ENCODE assay signal across 1 cellular context in genomic region chr13:24202215-24202614, GRCh38.
TF ChIP-seq lines count a peak whose summit lies in the region.

No MANE protein-coding gene starts in this region.

TF ChIP-seq in WTC11, 78 proteins besides CTCF, POLR2A, EP300 and RAD21 (continued from another document):
- TF ChIP-seq, protein P1, sequence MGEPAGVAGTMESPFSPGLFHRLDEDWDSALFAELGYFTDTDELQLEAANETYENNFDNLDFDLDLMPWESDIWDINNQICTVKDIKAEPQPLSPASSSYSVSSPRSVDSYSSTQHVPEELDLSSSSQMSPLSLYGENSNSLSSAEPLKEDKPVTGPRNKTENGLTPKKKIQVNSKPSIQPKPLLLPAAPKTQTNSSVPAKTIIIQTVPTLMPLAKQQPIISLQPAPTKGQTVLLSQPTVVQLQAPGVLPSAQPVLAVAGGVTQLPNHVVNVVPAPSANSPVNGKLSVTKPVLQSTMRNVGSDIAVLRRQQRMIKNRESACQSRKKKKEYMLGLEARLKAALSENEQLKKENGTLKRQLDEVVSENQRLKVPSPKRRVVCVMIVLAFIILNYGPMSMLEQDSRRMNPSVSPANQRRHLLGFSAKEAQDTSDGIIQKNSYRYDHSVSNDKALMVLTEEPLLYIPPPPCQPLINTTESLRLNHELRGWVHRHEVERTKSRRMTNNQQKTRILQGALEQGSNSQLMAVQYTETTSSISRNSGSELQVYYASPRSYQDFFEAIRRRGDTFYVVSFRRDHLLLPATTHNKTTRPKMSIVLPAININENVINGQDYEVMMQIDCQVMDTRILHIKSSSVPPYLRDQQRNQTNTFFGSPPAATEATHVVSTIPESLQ (CRISPR knock-in tag; IDR thresholded peaks at IDR 0.05), result no peak
- TF ChIP-seq SP1 (CRISPR knock-in tag; conservative IDR thresholded peaks at IDR 0.05), result no peak
- TF ChIP-seq TP53 (CRISPR knock-in tag; IDR thresholded peaks at IDR 0.05), result no peak
- TF ChIP-seq ZNF423 (CRISPR knock-in tag; IDR thresholded peaks at IDR 0.05), result no peak
- TF ChIP-seq ZBTB21 (CRISPR knock-in tag; IDR thresholded peaks at IDR 0.05; ENCODE audit: borderline replicate concordance), result no peak
- TF ChIP-seq ZNF317 (CRISPR knock-in tag; IDR thresholded peaks at IDR 0.05; ENCODE audit: borderline replicate concordance, low read depth), result no peak
- TF ChIP-seq PRRX2 (CRISPR knock-in tag; IDR thresholded peaks at IDR 0.05), result no peak
- TF ChIP-seq JUN (CRISPR knock-in tag; IDR thresholded peaks at IDR 0.05), result no peak
- TF ChIP-seq CREB1 (CRISPR knock-in tag; IDR thresholded peaks at IDR 0.05), result no peak
- TF ChIP-seq ELF4 (CRISPR knock-in tag; IDR thresholded peaks at IDR 0.05; ENCODE audit: low read depth), result no peak
- no peak for TF ChIP-seq ZNF121 (CRISPR knock-in tag; IDR thresholded peaks at IDR 0.05)
- TF ChIP-seq RORB (CRISPR knock-in tag; IDR thresholded peaks at IDR 0.05), result no peak
